In genomic region chr19:49363265-49364082, GRCh38 we compare ENCODE assay signal across 8 cellular contexts. TPM values are rescaled to one million over a fixed set of nuclear protein-coding genes. Genes with fewer than 3 reads are reported as not detected.
DNase-seq lines count a peak whose midpoint lies in the region; ATAC-seq and TF ChIP-seq lines count a peak whose summit lies in the region.

Gene DKKL1 (plus strand): TSS chr19:49363877. CDS start chr19:49363999, 122 bp downstream.

- DNase-seq in G401 (ENCODE audit: low spot score) (peak; percentile 77), RPMI7951 (ENCODE audit: low read depth) (peak; percentile 99), stomach (peak; percentile 100), NCI-H774 (lab: John Stamatoyannopoulos, UW) (no peak)
- peak; percentile 38 for DNase-seq in activated gamma-delta T cell treated with anti-CD3 and anti-CD28 coated beads, Interleukin-2, amount 50 U/mL, for 16 hours (ENCODE audit: low read depth)

- ATAC-seq in HG03432 (IDR thresholded peaks at IDR 0.05; ENCODE audit: unreplicated experiment) (peak; percentile 45), gastroesophageal sphincter (peak; percentile 91)

- H3K27me3 ChIP-seq in gastroesophageal sphincter (no peaks in the 10 kb centered on the region), neutrophil (peaks cover 84% of the 10 kb centered on the region), stomach (peaks cover 0 to 33% (median 9%) of the 10 kb centered on the region in 3 donors)

- H3K36me3 ChIP-seq in gastroesophageal sphincter (peaks cover 0 to 17% of the 10 kb centered on the region in 2 donors), neutrophil (no peaks in the 10 kb centered on the region), stomach (peaks cover 0 to 14% (median 12%) of the 10 kb centered on the region in 4 donors)

- in situ Hi-C loops in G401 (cut with HindIII; ENCODE audit: low sequenced_read_pairs), result no loop called here

- H3K9me3 ChIP-seq in gastroesophageal sphincter (peaks cover 0 to 6% (median 0%) of the 10 kb centered on the region in 3 donors), neutrophil (no peaks in the 10 kb centered on the region), stomach (peaks cover 0 to 7% (median under 1%) of the 10 kb centered on the region in 4 donors)

- WGBS in gastroesophageal sphincter (ENCODE audit: low coverage in 1 of 2), 2 donors, result 1 to 2% methylated on average over 13 to 21 of the region's 46 CpGs
- 2 to 3% (median 2%) methylated on average over 46 of the region's 46 CpGs for WGBS in stomach, 5 donors

- intact Hi-C loops in stomach (cut with DNase I; ENCODE audit: low total_unique reads), result no loop called here

- peak within 1 kb of the TSS; percentile 83 to 99 (median 94) for H3K27ac ChIP-seq in gastroesophageal sphincter
- no peak within 1 kb of the TSS for H3K27ac ChIP-seq in neutrophil
- peak within 1 kb of the TSS; percentile 78 to 95 (median 94) for H3K27ac ChIP-seq in stomach

- peak in 3 of 4 experiments; percentile 30 to 48 (median 42) for TF ChIP-seq CTCF in gastroesophageal sphincter (IDR thresholded peaks at IDR 0.05)
- no peak for TF ChIP-seq CTCF in neutrophil (IDR thresholded peaks at IDR 0.05)
- peak in 2 of 7 experiments; percentile 12 to 23 for TF ChIP-seq CTCF in stomach (IDR thresholded peaks at IDR 0.05)

- TF ChIP-seq POLR2A in gastroesophageal sphincter (IDR thresholded peaks at IDR 0.05) (peak; percentile 27 to 44), stomach (IDR thresholded peaks at IDR 0.05) (no peak)

- peaks cover 0 to 46% (median 11%) of the 10 kb centered on the region in 3 donors for H3K4me1 ChIP-seq in gastroesophageal sphincter
- H3K4me1 ChIP-seq in neutrophil (ENCODE audit: control insufficient read depth in 1 of 2, insufficient read depth in 1 of 2, low read depth in 1 of 2, low read length in 1 of 2), result peaks cover 7 to 21% of the 10 kb centered on the region in 2 experiments
- H3K4me1 ChIP-seq in stomach, result peaks cover 16 to 49% (median 33%) of the 10 kb centered on the region in 4 donors

- H3K4me3 ChIP-seq in gastroesophageal sphincter, result peak within 1 kb of the TSS; percentile 57 to 79
- peak within 1 kb of the TSS; percentile 7 to 28 for H3K4me3 ChIP-seq in neutrophil (ENCODE audit: low read depth in 1 of 2, low read length in 1 of 2)
- H3K4me3 ChIP-seq in stomach, result peak within 1 kb of the TSS; percentile 63 to 82 (median 76)

- TF ChIP-seq EP300 in gastroesophageal sphincter (IDR thresholded peaks at IDR 0.05) (no peak), stomach (IDR thresholded peaks at IDR 0.05) (no peak)

RNA-seq across cellular contexts. Expression of gene DKKL1, which starts in this region (rescaled TPM):
- total RNA-seq in G401 (2014; rRNA removed; shearing (Covaris generic)), result 6.2 and 7.3 TPM in 2 replicates
- 0.24 and 0.59 TPM in 2 replicates for total RNA-seq in RPMI7951 (2014; rRNA removed; shearing (Covaris generic))
- total RNA-seq in gastroesophageal sphincter (not detected), stomach (not detected)
- polyA plus RNA-seq in stomach, result under 1 TPM in 1 of 3 donors, not detected in 2; 0.35 TPM

Comparison
In these comparisons a context has a peak if more than half of its experiments do, and no peak if none do; other contexts are left out.
1. Peak in DNase-seq in RPMI7951; RNA of the gene not detected or under 1 TPM.
2. Peak in ATAC-seq, H3K4me3 ChIP-seq and H3K27ac ChIP-seq in gastroesophageal sphincter; RNA of the gene not detected or under 1 TPM.
3. Peak in DNase-seq, H3K4me3 ChIP-seq and H3K27ac ChIP-seq in stomach; RNA of the gene not detected or under 1 TPM.
4. H3K4me3 ChIP-seq: peak in every context shown above with its lines; median percentile 76 in stomach; 68 in gastroesophageal sphincter; 18 in neutrophil.
5. POLR2A ChIP-seq: peak in gastroesophageal sphincter (2 of 2); none in stomach (0 of 4).